In genomic region chr19:15264061-15264932, GRCh38 we compare ENCODE assay signal across 1 cellular context.
TF ChIP-seq lines count a peak whose summit lies in the region.

No MANE protein-coding gene starts in this region.

TF ChIP-seq in SK-N-SH, 30 proteins besides CTCF, POLR2A, EP300 and RAD21 (continued from another document):
- TF ChIP-seq REST (IDR thresholded peaks at IDR 0.05; ENCODE audit: low read depth, low read length) (no peak), FOXJ3 (CRISPR knock-in tag; IDR thresholded peaks at IDR 0.05) (no peak), RFX5 (IDR thresholded peaks at IDR 0.05; ENCODE audit: low read length) (no peak), SMC3 (IDR thresholded peaks at IDR 0.05; ENCODE audit: low read depth, low read length) (peak; percentile 78), PBX3 (IDR thresholded peaks at IDR 0.05) (no peak)
- TF ChIP-seq, protein P1, sequence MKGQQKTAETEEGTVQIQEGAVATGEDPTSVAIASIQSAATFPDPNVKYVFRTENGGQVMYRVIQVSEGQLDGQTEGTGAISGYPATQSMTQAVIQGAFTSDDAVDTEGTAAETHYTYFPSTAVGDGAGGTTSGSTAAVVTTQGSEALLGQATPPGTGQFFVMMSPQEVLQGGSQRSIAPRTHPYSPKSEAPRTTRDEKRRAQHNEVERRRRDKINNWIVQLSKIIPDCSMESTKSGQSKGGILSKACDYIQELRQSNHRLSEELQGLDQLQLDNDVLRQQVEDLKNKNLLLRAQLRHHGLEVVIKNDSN (IDR thresholded peaks at IDR 0.05; ENCODE audit: borderline replicate concordance, low read depth): no peak
TF ChIP-seq in SK-N-SH: peak in this region for 3.
